Comparison of ENCODE assay signal across 8 cellular contexts in the genomic region with DNA sequence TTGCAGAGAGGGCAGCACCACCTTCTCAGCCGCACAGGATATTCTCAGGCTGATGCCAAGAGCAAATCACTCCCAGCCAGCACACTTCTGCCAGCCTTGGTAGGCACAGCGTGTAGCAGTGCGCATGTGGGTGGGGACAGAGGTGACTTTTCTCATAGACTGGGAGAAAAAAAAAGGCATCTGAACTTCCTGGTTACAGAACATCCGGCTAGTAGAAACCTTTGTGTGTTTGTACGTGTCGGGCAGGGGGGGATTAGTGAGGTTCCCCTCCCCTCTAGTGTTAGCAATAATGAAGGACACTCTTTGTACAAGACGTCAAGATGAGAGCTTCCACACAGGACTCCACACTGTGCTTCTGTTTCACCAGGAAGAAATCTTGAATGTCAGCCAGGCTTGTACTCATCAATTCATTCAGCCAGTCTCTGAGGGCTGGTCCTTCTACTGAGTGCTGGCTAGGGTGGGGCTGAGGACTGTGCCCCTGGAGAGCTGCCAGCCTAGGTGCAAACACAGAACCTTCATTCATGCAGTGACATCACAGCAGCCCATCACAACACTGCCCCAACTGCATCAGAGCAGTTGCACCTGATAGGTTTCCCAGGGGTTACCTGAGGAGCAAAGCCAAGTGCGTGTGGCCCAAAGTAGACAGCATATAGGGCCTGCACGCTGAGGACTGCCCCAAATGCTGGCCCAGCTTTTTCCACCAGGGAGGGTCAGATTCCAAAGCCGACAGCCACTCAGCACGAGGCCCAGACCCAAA. TPM values are rescaled to one million over a fixed set of nuclear protein-coding genes. Genes with fewer than 3 reads are reported as not detected.
DNase-seq lines count a peak whose midpoint lies in the region; ATAC-seq and TF ChIP-seq lines count a peak whose summit lies in the region.

No MANE protein-coding gene starts in this region.

- H3K4me3 Mint-ChIP-seq in activated CD8-positive, alpha-beta memory T cell treated with anti-CD3 and anti-CD28 coated beads, Interleukin-2, amount 10 ng/mL, durations not matched to agents 7 days and 5 days, result no peak overlapping the region
- H3K4me3 Mint-ChIP-seq in WTC11, result no peak overlapping the region
- no peak overlapping the region for H3K4me3 Mint-ChIP-seq in glutamatergic neuron (ENCODE audit: unreplicated experiment)

- ATAC-seq in activated CD8-positive, alpha-beta memory T cell treated with anti-CD3 and anti-CD28 coated beads, Interleukin-2, amount 10 ng/mL, durations not matched to agents 7 days and 5 days, result peak; percentile 63
- peak; percentile 47 for ATAC-seq in WTC11

- no peaks in the 10 kb centered on the region for H3K9me3 Mint-ChIP-seq in activated CD8-positive, alpha-beta memory T cell treated with anti-CD3 and anti-CD28 coated beads, Interleukin-2, amount 10 ng/mL, durations not matched to agents 7 days and 5 days (ENCODE audit: low read depth)
- H3K9me3 Mint-ChIP-seq in WTC11 (no peaks in the 10 kb centered on the region), glutamatergic neuron (ENCODE audit: unreplicated experiment) (no peaks in the 10 kb centered on the region)

- TF ChIP-seq CTCF in WTC11 (IDR thresholded peaks at IDR 0.05), result no peak
- no peak for TF ChIP-seq CTCF in foreskin fibroblast (IDR thresholded peaks at IDR 0.05; ENCODE audit: low read depth, low read length)
- TF ChIP-seq CTCF in glutamatergic neuron (IDR thresholded peaks at IDR 0.05; ENCODE audit: partially characterized antibody, unreplicated experiment), result no peak

- CTCF ChIA-PET in activated CD8-positive, alpha-beta memory T cell treated with anti-CD3 and anti-CD28 coated beads, Interleukin-2, amount 10 ng/mL, durations not matched to agents 7 days and 5 days (lab: Charles Lee), result interaction anchor here (1.1 to 1.4 kb wide), 3 partner anchors 9 to 14 kb away, joined by 3 to 5 read pairs (median 4); no protein-coding TSS in a partner anchor
- CTCF ChIA-PET in WTC11 (lab: Charles Lee), result interaction anchor here (1.3 to 1.5 kb wide), 2 partner anchors 9 to 20 kb away, joined by 6 to 11 read pairs; no protein-coding TSS in a partner anchor

- no peaks in the 10 kb centered on the region for H3K36me3 Mint-ChIP-seq in activated CD8-positive, alpha-beta memory T cell treated with anti-CD3 and anti-CD28 coated beads, Interleukin-2, amount 10 ng/mL, durations not matched to agents 7 days and 5 days
- H3K36me3 Mint-ChIP-seq in WTC11 (no peaks in the 10 kb centered on the region), glutamatergic neuron (ENCODE audit: unreplicated experiment) (no peaks in the 10 kb centered on the region)

- H3K27me3 Mint-ChIP-seq in activated CD8-positive, alpha-beta memory T cell treated with anti-CD3 and anti-CD28 coated beads, Interleukin-2, amount 10 ng/mL, durations not matched to agents 7 days and 5 days, result no peaks in the 10 kb centered on the region
- H3K27me3 Mint-ChIP-seq in WTC11 (ENCODE audit: low read depth), result no peaks in the 10 kb centered on the region; the same call in none of the 2 replicates
- H3K27me3 Mint-ChIP-seq in glutamatergic neuron (ENCODE audit: unreplicated experiment), result no peaks in the 10 kb centered on the region

- DNase-seq in activated CD8-positive, alpha-beta memory T cell treated with anti-CD3 and anti-CD28 coated beads, Interleukin-2, amount 10 ng/mL, durations not matched to agents 7 days and 5 days, result no peak
- no peak for DNase-seq in activated CD8-positive, alpha-beta memory T cell treated with anti-CD3 and anti-CD28 coated beads for 24 hours
- DNase-seq in WTC11 (ENCODE audit: low spot score) (no peak), foreskin fibroblast (peak; percentile 24 to 58), superior temporal gyrus (ENCODE audit: extremely low spot score) (peak; percentile 9), glutamatergic neuron (no peak), AG08396 (ENCODE audit: low spot score) (no peak), NCI-H1694 (lab: John Stamatoyannopoulos, UW) (no peak)

- POLR2A ChIA-PET in WTC11 (lab: Charles Lee), result no interaction called here

- peak overlapping the region; percentile 54 for H3K27ac Mint-ChIP-seq in activated CD8-positive, alpha-beta memory T cell treated with anti-CD3 and anti-CD28 coated beads, Interleukin-2, amount 10 ng/mL, durations not matched to agents 7 days and 5 days
- H3K27ac Mint-ChIP-seq in WTC11 (no peak overlapping the region), glutamatergic neuron (ENCODE audit: unreplicated experiment) (no peak overlapping the region)

- no peak overlapping the region for H3K4me3 ChIP-seq in foreskin fibroblast (ENCODE audit: low read depth in 1 of 2, low read length in 2 of 2)

- H3K4me1 Mint-ChIP-seq in activated CD8-positive, alpha-beta memory T cell treated with anti-CD3 and anti-CD28 coated beads, Interleukin-2, amount 10 ng/mL, durations not matched to agents 7 days and 5 days, result peaks cover 13% of the 10 kb centered on the region
- H3K4me1 Mint-ChIP-seq in WTC11 (peaks cover 5% of the 10 kb centered on the region; the same call in 1 of the 2 replicates), glutamatergic neuron (ENCODE audit: low read depth, unreplicated experiment) (no peaks in the 10 kb centered on the region)

TF ChIP-seq in WTC11, 78 proteins besides CTCF, POLR2A, EP300 and RAD21 (continues in another document):
- TF ChIP-seq, protein P1, sequence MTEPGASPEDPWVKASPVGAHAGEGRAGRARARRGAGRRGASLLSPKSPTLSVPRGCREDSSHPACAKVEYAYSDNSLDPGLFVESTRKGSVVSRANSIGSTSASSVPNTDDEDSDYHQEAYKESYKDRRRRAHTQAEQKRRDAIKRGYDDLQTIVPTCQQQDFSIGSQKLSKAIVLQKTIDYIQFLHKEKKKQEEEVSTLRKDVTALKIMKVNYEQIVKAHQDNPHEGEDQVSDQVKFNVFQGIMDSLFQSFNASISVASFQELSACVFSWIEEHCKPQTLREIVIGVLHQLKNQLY (CRISPR knock-in tag; IDR thresholded peaks at IDR 0.05), result no peak
- TF ChIP-seq ZNF396 (CRISPR knock-in tag; IDR thresholded peaks at IDR 0.05; ENCODE audit: borderline replicate concordance) (no peak), NR2C2 (CRISPR knock-in tag; IDR thresholded peaks at IDR 0.05) (no peak), NFATC4 (CRISPR knock-in tag; IDR thresholded peaks at IDR 0.05) (no peak), NR3C1 (CRISPR knock-in tag; conservative IDR thresholded peaks at IDR 0.05; ENCODE audit: low read depth) (no peak), NFYB (CRISPR knock-in tag; conservative IDR thresholded peaks at IDR 0.05; ENCODE audit: low read depth) (no peak), CBFB (CRISPR knock-in tag; IDR thresholded peaks at IDR 0.05; ENCODE audit: low read depth) (no peak), RORB (CRISPR knock-in tag; IDR thresholded peaks at IDR 0.05) (no peak), GTF2I (CRISPR knock-in tag; conservative IDR thresholded peaks at IDR 0.05) (no peak)
- TF ChIP-seq, protein P2, sequence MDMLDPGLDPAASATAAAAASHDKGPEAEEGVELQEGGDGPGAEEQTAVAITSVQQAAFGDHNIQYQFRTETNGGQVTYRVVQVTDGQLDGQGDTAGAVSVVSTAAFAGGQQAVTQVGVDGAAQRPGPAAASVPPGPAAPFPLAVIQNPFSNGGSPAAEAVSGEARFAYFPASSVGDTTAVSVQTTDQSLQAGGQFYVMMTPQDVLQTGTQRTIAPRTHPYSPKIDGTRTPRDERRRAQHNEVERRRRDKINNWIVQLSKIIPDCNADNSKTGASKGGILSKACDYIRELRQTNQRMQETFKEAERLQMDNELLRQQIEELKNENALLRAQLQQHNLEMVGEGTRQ (CRISPR knock-in tag; IDR thresholded peaks at IDR 0.05), result no peak
- TF ChIP-seq, protein P3, sequence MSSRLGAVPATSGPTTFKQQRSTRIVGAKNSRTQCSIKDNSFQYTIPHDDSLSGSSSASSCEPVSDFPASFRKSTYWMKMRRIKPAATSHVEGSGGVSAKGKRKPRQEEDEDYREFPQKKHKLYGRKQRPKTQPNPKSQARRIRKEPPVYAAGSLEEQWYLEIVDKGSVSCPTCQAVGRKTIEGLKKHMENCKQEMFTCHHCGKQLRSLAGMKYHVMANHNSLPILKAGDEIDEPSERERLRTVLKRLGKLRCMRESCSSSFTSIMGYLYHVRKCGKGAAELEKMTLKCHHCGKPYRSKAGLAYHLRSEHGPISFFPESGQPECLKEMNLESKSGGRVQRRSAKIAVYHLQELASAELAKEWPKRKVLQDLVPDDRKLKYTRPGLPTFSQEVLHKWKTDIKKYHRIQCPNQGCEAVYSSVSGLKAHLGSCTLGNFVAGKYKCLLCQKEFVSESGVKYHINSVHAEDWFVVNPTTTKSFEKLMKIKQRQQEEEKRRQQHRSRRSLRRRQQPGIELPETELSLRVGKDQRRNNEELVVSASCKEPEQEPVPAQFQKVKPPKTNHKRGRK (CRISPR knock-in tag; IDR thresholded peaks at IDR 0.05; ENCODE audit: borderline replicate concordance), result no peak

RNA-seq across cellular contexts. Expression of a gene that starts 34.7 kb away (rescaled TPM):
- 100 to 1,000 TPM; 434 to 517 TPM for total RNA-seq in activated CD8-positive, alpha-beta memory T cell treated with anti-CD3 and anti-CD28 coated beads, Interleukin-2, amount 10 ng/mL, durations not matched to agents 7 days and 5 days
- total RNA-seq in WTC11 (2021) (573 to 595 TPM (median 584 TPM) in 3 replicates), glutamatergic neuron (ENCODE audit: unreplicated experiment) (179 TPM)

Comparison
In these comparisons a context has a peak if more than half of its experiments do, and no peak if none do; other contexts are left out.
1. DNase-seq: peak in foreskin fibroblast (2 of 2) and superior temporal gyrus (single experiment); none in activated CD8-positive, alpha-beta memory T cell treated with anti-CD3 and anti-CD28 coated beads, Interleukin-2, amount 10 ng/mL, durations not matched to agents 7 days and 5 days (single experiment), activated CD8-positive, alpha-beta memory T cell treated with anti-CD3 and anti-CD28 coated beads for 24 hours (single experiment), WTC11 (single experiment), glutamatergic neuron (single experiment), AG08396 (single experiment) and NCI-H1694 (single experiment).